11 cellular contexts compared by ENCODE assay signal in the genomic region with DNA sequence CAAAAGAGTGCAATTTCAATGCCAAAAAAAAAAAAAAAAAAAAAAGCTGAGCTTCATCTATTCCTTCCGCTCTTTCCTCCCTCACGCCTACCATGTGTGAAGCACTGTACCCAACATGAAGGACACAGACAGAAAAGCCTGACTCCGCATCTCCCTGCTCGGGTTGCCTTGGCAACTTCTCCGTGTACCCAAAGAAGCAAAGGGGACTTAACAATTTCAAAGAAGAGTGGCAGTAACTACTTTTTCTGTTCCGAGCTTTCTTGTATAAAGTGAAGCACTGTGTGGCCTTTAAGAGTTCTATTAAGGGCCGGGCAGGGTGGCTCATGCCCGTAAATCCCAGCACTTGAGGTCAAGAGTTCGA.
A peak's percentile ranks its signal among the peaks of the same experiment; 100 is the strongest.
DNase-seq lines count a peak whose midpoint lies in the region; ATAC-seq, FAIRE-seq and TF ChIP-seq lines count a peak whose summit lies in the region.
"Had no signal": no experiment of that assay in that cellular context is flagged by ENCODE, and none has a peak within 500 bp of the region (broad histone marks: within the 10 kb centered on the region; RNA-seq: fewer than 3 reads in every experiment).

No MANE protein-coding gene starts in this region.

- H3K4me3 ChIP-seq in A549 (no peak overlapping the region), SK-N-SH (ENCODE audit: low read depth in 2 of 2, low read length in 1 of 2) (no peak overlapping the region), neuron (ENCODE audit: low read length) (no peak overlapping the region)

- no peaks in the 10 kb centered on the region for H3K36me3 ChIP-seq in SK-N-SH (replicated peaks in 1 of 2; ENCODE audit: control insufficient read depth in 1 of 2, insufficient read depth in 2 of 2, low read length in 1 of 2)
- H3K36me3 ChIP-seq in neuron (ENCODE audit: insufficient read depth, low read length) = no peaks in the 10 kb centered on the region
- H3K36me3 ChIP-seq: Peyer's patch had no signal

- no peak for FAIRE-seq in A549 (lab: Jason Lieb, UNC)
- FAIRE-seq: H54 had no signal

- intact Hi-C loops in CD4-positive, alpha-beta T cell (cut with DNase I, micrococcal nuclease) = loop anchor here (1.0 to 5.0 kb wide), 4 partner anchors 54 to 293 kb away; no protein-coding TSS in a partner anchor

- TF ChIP-seq POLR2A in A549 (IDR thresholded peaks at IDR 0.05; ENCODE audit: low read length) = no peak

- H3K4me2 ChIP-seq in A549 (peak overlapping the region; percentile 73), SK-N-SH (peak overlapping the region; percentile 62; the same call in 1 of the 2 replicates)

- no peaks in the 10 kb centered on the region for H4K20me1 ChIP-seq in SK-N-SH (ENCODE audit: insufficient read depth)

- no peak for TF ChIP-seq EP300 in A549 (IDR thresholded peaks at IDR 0.05)
- no peak for TF ChIP-seq EP300 in SK-N-SH (IDR thresholded peaks at IDR 0.05; ENCODE audit: borderline replicate concordance in 1 of 2, low read depth in 1 of 2, low read length in 1 of 2)

- H3K9me3 ChIP-seq in A549 = no peaks in the 10 kb centered on the region
- H3K9me3 ChIP-seq in CD4-positive, alpha-beta T cell (ENCODE audit: control insufficient read depth, low read length) = no peaks in the 10 kb centered on the region
- no peaks in the 10 kb centered on the region for H3K9me3 ChIP-seq in SK-N-SH
- no peaks in the 10 kb centered on the region for H3K9me3 ChIP-seq in neuron (ENCODE audit: low read length)
- H3K9me3 ChIP-seq: Peyer's patch had no signal

- CTCF ChIA-PET in A549 (lab: Yijun Ruan, JAX) (interaction anchor here (0.5 to 10.2 kb wide), 97 partner anchors 8 to 1576 kb away, joined by 3 to 332 read pairs (median 7); a partner anchor contains a TSS), SK-N-SH (lab: Yijun Ruan, JAX) (interaction anchor here (0.6 to 4.5 kb wide), 68 partner anchors 9 to 710 kb away, joined by 3 to 159 read pairs (median 5); a partner anchor contains a TSS)
- CTCF ChIA-PET in CD4-positive, alpha-beta T cell (lab: Charles Lee) = interaction anchor here (0.6 to 3.8 kb wide), 38 partner anchors 8 to 350 kb away, joined by 3 to 93 read pairs (median 4); a partner anchor contains a TSS

- no peak overlapping the region for H2AFZ ChIP-seq in SK-N-SH (ENCODE audit: low read depth)
- H2AFZ ChIP-seq in neuron (ENCODE audit: low read depth, low read length) = peak overlapping the region; percentile 35

- DNase-seq in A549 (ENCODE audit: low read depth in 1 of 2, low spot score in 1 of 2) (peak in 1 of 2 experiments; percentile 38), SK-N-SH (no peak), RKO (ENCODE audit: low spot score) (no peak)
- no peak for DNase-seq in CD4-positive, alpha-beta T cell
- no peak for DNase-seq in stimulated activated CD4-positive, alpha-beta T cell treated with anti-CD3 and anti-CD28 coated beads, Interleukin-2, amount 100 ng/mL, for 48 hours

- H3K9me3 Mint-ChIP-seq in CD4-positive, alpha-beta T cell = no peaks in the 10 kb centered on the region
- H3K9me3 Mint-ChIP-seq: CD4-positive, CD25-positive, alpha-beta regulatory T cell; HFFc6 had no signal

- no peaks in the 10 kb centered on the region for H3K9me2 ChIP-seq in SK-N-SH

- no peak overlapping the region for H3K4me3 Mint-ChIP-seq in CD4-positive, alpha-beta T cell
- H3K4me3 Mint-ChIP-seq: CD4-positive, CD25-positive, alpha-beta regulatory T cell had no signal

- H3K36me3 Mint-ChIP-seq in CD4-positive, alpha-beta T cell (ENCODE audit: low read depth) = no peaks in the 10 kb centered on the region
- H3K36me3 Mint-ChIP-seq: CD4-positive, CD25-positive, alpha-beta regulatory T cell had no signal

- H3K79me2 ChIP-seq in SK-N-SH (ENCODE audit: insufficient read depth) = no peaks in the 10 kb centered on the region

- TF ChIP-seq RAD21 in A549 (conservative IDR thresholded peaks at IDR 0.05 in 1 of 2, IDR thresholded peaks at IDR 0.05 in 1 of 2) (no peak), SK-N-SH (IDR thresholded peaks at IDR 0.05; ENCODE audit: low read length) (no peak)

- H3K9ac ChIP-seq in SK-N-SH = no peak overlapping the region

- ATAC-seq in A549 = peak in 1 of 2 experiments; percentile 4; a peak in 3 of 6 replicates
- no peak for ATAC-seq in CD4-positive, alpha-beta T cell (ENCODE audit: poor library complexity)
- no peak for ATAC-seq in esophagus mucosa

- H3K4me1 ChIP-seq in A549 (peaks cover 68% of the 10 kb centered on the region), SK-N-SH (ENCODE audit: control insufficient read depth in 1 of 2, insufficient read depth in 2 of 2, low read depth in 1 of 2, low read length in 1 of 2) (peaks cover 0 to 7% of the 10 kb centered on the region in 2 experiments; a peak in 1 of 4 replicates), neuron (ENCODE audit: insufficient read depth, low read length) (no peaks in the 10 kb centered on the region)
- H3K4me1 ChIP-seq: Peyer's patch had no signal

- peak overlapping the region; percentile 91 to 96 for H3K27ac ChIP-seq in A549
- no peak overlapping the region for H3K27ac ChIP-seq in CD4-positive, alpha-beta T cell (ENCODE audit: low read depth, low read length)
- H3K27ac ChIP-seq in SK-N-SH (ENCODE audit: low read depth in 2 of 2, low read length in 1 of 2) = no peak overlapping the region; a peak in 1 of 4 replicates
- H3K27ac ChIP-seq: Peyer's patch had no signal

- TF ChIP-seq CTCF in A549 (IDR thresholded peaks at IDR 0.05) = no peak
- TF ChIP-seq CTCF in CD4-positive, alpha-beta T cell (IDR thresholded peaks at IDR 0.05) = no peak
- no peak for TF ChIP-seq CTCF in SK-N-SH (IDR thresholded peaks at IDR 0.05)

- WGBS in A549 (ENCODE audit: missing lambda C conversion rate) = 59% methylated on average over 9 of the region's 9 CpGs
- 69% methylated on average over 8 of the region's 9 CpGs for WGBS in SK-N-SH (ENCODE audit: low lambda C conversion rate)

- peak overlapping the region; percentile 0 for H3K27ac Mint-ChIP-seq in CD4-positive, alpha-beta T cell

- peaks cover 4% of the 10 kb centered on the region for H3F3A ChIP-seq in SK-N-SH (replicated peaks; ENCODE audit: insufficient read depth)

- POLR2A ChIA-PET in A549 (lab: Yijun Ruan, JAX) = interaction anchor here (0.6 to 6.2 kb wide), 18 partner anchors 48 to 1009 kb away, joined by 3 to 367 read pairs (median 6); a partner anchor contains a TSS
- POLR2A ChIA-PET in CD4-positive, alpha-beta T cell (lab: Charles Lee) = interaction anchor here (0.6 to 2.7 kb wide), 15 partner anchors 8 to 388 kb away, joined by 3 to 52 read pairs (median 4); a partner anchor contains a TSS
- POLR2A ChIA-PET in SK-N-SH (lab: Yijun Ruan, JAX) = interaction anchor here (2.7 kb wide), 1 partner anchor 201 kb away, joined by 29 read pairs; a partner anchor contains a TSS

- H3K27me3 Mint-ChIP-seq in CD4-positive, alpha-beta T cell = no peaks in the 10 kb centered on the region

- H3K4me1 Mint-ChIP-seq in CD4-positive, alpha-beta T cell (ENCODE audit: low read depth) = peaks cover 35% of the 10 kb centered on the region

- H3K27me3 ChIP-seq in CD4-positive, alpha-beta T cell (ENCODE audit: control insufficient read depth, insufficient read depth, low read length) = no peaks in the 10 kb centered on the region
- no peaks in the 10 kb centered on the region for H3K27me3 ChIP-seq in SK-N-SH (ENCODE audit: insufficient read depth)
- no peaks in the 10 kb centered on the region for H3K27me3 ChIP-seq in neuron (ENCODE audit: insufficient read depth, low read length)
- H3K27me3 ChIP-seq: Peyer's patch had no signal

TF ChIP-seq in A549, 52 proteins besides CTCF, POLR2A, EP300 and RAD21:
- TF ChIP-seq FOSL2 (IDR thresholded peaks at IDR 0.05) (no peak), FOSL2 (CRISPR knock-in tag; IDR thresholded peaks at IDR 0.05) (no peak)
- TF ChIP-seq, protein P1, sequence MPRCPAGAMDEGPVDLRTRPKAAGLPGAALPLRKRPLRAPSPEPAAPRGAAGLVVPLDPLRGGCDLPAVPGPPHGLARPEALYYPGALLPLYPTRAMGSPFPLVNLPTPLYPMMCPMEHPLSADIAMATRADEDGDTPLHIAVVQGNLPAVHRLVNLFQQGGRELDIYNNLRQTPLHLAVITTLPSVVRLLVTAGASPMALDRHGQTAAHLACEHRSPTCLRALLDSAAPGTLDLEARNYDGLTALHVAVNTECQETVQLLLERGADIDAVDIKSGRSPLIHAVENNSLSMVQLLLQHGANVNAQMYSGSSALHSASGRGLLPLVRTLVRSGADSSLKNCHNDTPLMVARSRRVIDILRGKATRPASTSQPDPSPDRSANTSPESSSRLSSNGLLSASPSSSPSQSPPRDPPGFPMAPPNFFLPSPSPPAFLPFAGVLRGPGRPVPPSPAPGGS (IDR thresholded peaks at IDR 0.05) = 0 out of 3 replicates have a peak, but pooled peaks have one; percentile 6

TF ChIP-seq in SK-N-SH, 30 proteins besides CTCF, POLR2A, EP300 and RAD21 (continues in another document):
- TF ChIP-seq, protein P2, sequence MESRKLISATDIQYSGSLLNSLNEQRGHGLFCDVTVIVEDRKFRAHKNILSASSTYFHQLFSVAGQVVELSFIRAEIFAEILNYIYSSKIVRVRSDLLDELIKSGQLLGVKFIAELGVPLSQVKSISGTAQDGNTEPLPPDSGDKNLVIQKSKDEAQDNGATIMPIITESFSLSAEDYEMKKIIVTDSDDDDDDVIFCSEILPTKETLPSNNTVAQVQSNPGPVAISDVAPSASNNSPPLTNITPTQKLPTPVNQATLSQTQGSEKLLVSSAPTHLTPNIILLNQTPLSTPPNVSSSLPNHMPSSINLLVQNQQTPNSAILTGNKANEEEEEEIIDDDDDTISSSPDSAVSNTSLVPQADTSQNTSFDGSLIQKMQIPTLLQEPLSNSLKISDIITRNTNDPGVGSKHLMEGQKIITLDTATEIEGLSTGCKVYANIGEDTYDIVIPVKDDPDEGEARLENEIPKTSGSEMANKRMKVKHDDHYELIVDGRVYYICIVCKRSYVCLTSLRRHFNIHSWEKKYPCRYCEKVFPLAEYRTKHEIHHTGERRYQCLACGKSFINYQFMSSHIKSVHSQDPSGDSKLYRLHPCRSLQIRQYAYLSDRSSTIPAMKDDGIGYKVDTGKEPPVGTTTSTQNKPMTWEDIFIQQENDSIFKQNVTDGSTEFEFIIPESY (IDR thresholded peaks at IDR 0.05; ENCODE audit: borderline replicate concordance, low read depth) = no peak
- TF ChIP-seq TCF12 (IDR thresholded peaks at IDR 0.05) = no peak
- TF ChIP-seq MXI1 (IDR thresholded peaks at IDR 0.05; ENCODE audit: low read depth, low read length) = no peak
- no peak for TF ChIP-seq GABPA (IDR thresholded peaks at IDR 0.05; ENCODE audit: low read depth)
- TF ChIP-seq POLR2AphosphoS5 (IDR thresholded peaks at IDR 0.05; ENCODE audit: low read depth, low read length) = no peak

Comparison
In these comparisons a context has a peak if more than half of its experiments do, and no peak if none do; other contexts are left out.
1. H3K27ac ChIP-seq: peak in A549 (2 of 2); none in CD4-positive, alpha-beta T cell (single experiment) and SK-N-SH (0 of 2).